15 cellular contexts compared by ENCODE assay signal in the genomic region with DNA sequence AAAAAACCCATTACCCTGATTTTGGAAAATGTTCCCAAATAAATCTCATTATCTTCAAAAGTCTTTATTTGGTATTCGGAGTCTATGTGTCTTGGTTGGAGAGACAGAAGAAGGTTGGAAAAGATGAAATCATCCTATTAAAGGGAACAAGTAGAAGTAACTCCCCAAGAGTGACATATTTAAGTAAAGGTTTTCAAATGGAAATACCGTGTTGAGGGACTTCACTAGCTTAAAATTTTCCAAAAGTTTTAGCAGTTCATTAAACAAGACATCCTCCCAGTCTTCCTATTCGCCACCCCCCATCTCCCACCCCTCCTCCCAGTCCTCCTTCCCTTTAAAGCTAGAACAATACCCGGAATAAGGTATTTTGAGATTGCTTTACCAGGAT.
DNase-seq lines count a peak whose midpoint lies in the region; ATAC-seq and TF ChIP-seq lines count a peak whose summit lies in the region.
"Had no signal": no experiment of that assay in that cellular context is flagged by ENCODE, and none has a peak within 500 bp of the region (broad histone marks: within the 10 kb centered on the region; RNA-seq: fewer than 3 reads in every experiment).

No MANE protein-coding gene starts in this region.

- POLR2A ChIA-PET in activated CD4-positive, alpha-beta memory T cell treated with anti-CD3 and anti-CD28 coated beads, Interleukin-2, amount 10 ng/mL, durations not matched to agents 7 days and 5 days (lab: Charles Lee), result interaction anchor here (8.1 kb wide), 1 partner anchor 12 kb away, joined by 113 read pairs; no protein-coding TSS in a partner anchor
- POLR2A ChIA-PET in activated CD4-positive, alpha-beta memory T cell treated with anti-CD3 and anti-CD28 coated beads for 36 hours (lab: Charles Lee), result no interaction called here

- H3K27me3 ChIP-seq in Karpas-422 (ENCODE audit: low read length), result no peaks in the 10 kb centered on the region
- H3K27me3 ChIP-seq in neuron (ENCODE audit: insufficient read depth, low read length), result no peaks in the 10 kb centered on the region
- H3K27me3 ChIP-seq in vagina, result no peaks in the 10 kb centered on the region
- H3K27me3 ChIP-seq: upper lobe of left lung had no signal

- peaks cover 11% of the 10 kb centered on the region for H3K27me3 Mint-ChIP-seq in activated CD4-positive, alpha-beta memory T cell treated with anti-CD3 and anti-CD28 coated beads, Interleukin-2, amount 10 ng/mL, durations not matched to agents 7 days and 5 days
- H3K27me3 Mint-ChIP-seq in activated CD4-positive, alpha-beta memory T cell treated with anti-CD3 and anti-CD28 coated beads for 36 hours, result peaks cover 16% of the 10 kb centered on the region
- peaks cover 2% of the 10 kb centered on the region for H3K27me3 Mint-ChIP-seq in endothelial cell (ENCODE audit: unreplicated experiment)

- CTCF ChIA-PET in activated CD4-positive, alpha-beta memory T cell treated with anti-CD3 and anti-CD28 coated beads, Interleukin-2, amount 10 ng/mL, durations not matched to agents 7 days and 5 days (lab: Charles Lee), result interaction anchor here (0.9 to 1.3 kb wide), 2 partner anchors 11 to 80 kb away, joined by 3 to 4 read pairs; no protein-coding TSS in a partner anchor
- CTCF ChIA-PET in activated CD4-positive, alpha-beta memory T cell treated with anti-CD3 and anti-CD28 coated beads for 36 hours (lab: Charles Lee), result interaction anchor here (0.6 to 1.3 kb wide), 2 partner anchors 10 to 147 kb away, joined by 3 read pairs; no protein-coding TSS in a partner anchor

- H3K36me3 Mint-ChIP-seq in activated CD4-positive, alpha-beta memory T cell treated with anti-CD3 and anti-CD28 coated beads, Interleukin-2, amount 10 ng/mL, durations not matched to agents 7 days and 5 days (ENCODE audit: low read depth), result peaks cover 29% of the 10 kb centered on the region
- peaks cover 7% of the 10 kb centered on the region for H3K36me3 Mint-ChIP-seq in activated CD4-positive, alpha-beta memory T cell treated with anti-CD3 and anti-CD28 coated beads for 36 hours
- H3K36me3 Mint-ChIP-seq in endothelial cell (ENCODE audit: low read depth, unreplicated experiment), result peaks cover 11% of the 10 kb centered on the region

- no peak for TF ChIP-seq POLR2A in vagina (IDR thresholded peaks at IDR 0.05)

- H3K4me3 ChIP-seq in Karpas-422 (ENCODE audit: low read length) (peak overlapping the region; percentile 51; the same call in 1 of the 2 replicates), neuron (ENCODE audit: low read length) (peak overlapping the region; percentile 84), vagina (no peak overlapping the region)
- H3K4me3 ChIP-seq: K562 had no signal

- no peak overlapping the region for H3K9ac ChIP-seq in Karpas-422 (ENCODE audit: low read length)

- no peak for DNase-seq in activated CD4-positive, alpha-beta memory T cell treated with anti-CD3 and anti-CD28 coated beads, Interleukin-2, amount 10 ng/mL, durations not matched to agents 7 days and 5 days
- no peak for DNase-seq in activated CD4-positive, alpha-beta memory T cell treated with anti-CD3 and anti-CD28 coated beads for 36 hours
- DNase-seq in Karpas-422 (no peak), endothelial cell (ENCODE audit: low spot score) (no peak), vagina (ENCODE audit: extremely low spot score in 2 of 2) (no peak)
- DNase-seq: amygdala, DMS 273 treated with DMSO at 0.1 percent for 48 hours, NCI-H1694 treated with DMSO at 0.1 percent for 48 hours, NCI-H526, upper lobe of left lung had no signal

- no peaks in the 10 kb centered on the region for H3K9me3 Mint-ChIP-seq in activated CD4-positive, alpha-beta memory T cell treated with anti-CD3 and anti-CD28 coated beads, Interleukin-2, amount 10 ng/mL, durations not matched to agents 7 days and 5 days
- H3K9me3 Mint-ChIP-seq in activated CD4-positive, alpha-beta memory T cell treated with anti-CD3 and anti-CD28 coated beads for 36 hours, result no peaks in the 10 kb centered on the region
- no peaks in the 10 kb centered on the region for H3K9me3 Mint-ChIP-seq in endothelial cell (ENCODE audit: unreplicated experiment)
- H3K9me3 Mint-ChIP-seq: dendritic cell treated with granulocyte-macrophage colony-stimulating factor and Interleukin-4, amounts not matched to agents 40 ng/mL and 50 ng/mL, for 4 days had no signal

- peak overlapping the region; percentile 92 for H3K27ac Mint-ChIP-seq in activated CD4-positive, alpha-beta memory T cell treated with anti-CD3 and anti-CD28 coated beads, Interleukin-2, amount 10 ng/mL, durations not matched to agents 7 days and 5 days
- H3K27ac Mint-ChIP-seq in activated CD4-positive, alpha-beta memory T cell treated with anti-CD3 and anti-CD28 coated beads for 36 hours, result no peak overlapping the region
- peak overlapping the region; percentile 98 for H3K27ac Mint-ChIP-seq in endothelial cell (ENCODE audit: unreplicated experiment)
- H3K27ac Mint-ChIP-seq: dendritic cell treated with granulocyte-macrophage colony-stimulating factor and Interleukin-4, amounts not matched to agents 40 ng/mL and 50 ng/mL, for 4 days had no signal

- H3K4me3 Mint-ChIP-seq in activated CD4-positive, alpha-beta memory T cell treated with anti-CD3 and anti-CD28 coated beads, Interleukin-2, amount 10 ng/mL, durations not matched to agents 7 days and 5 days, result peak overlapping the region; percentile 91
- H3K4me3 Mint-ChIP-seq in activated CD4-positive, alpha-beta memory T cell treated with anti-CD3 and anti-CD28 coated beads for 36 hours, result no peak overlapping the region
- H3K4me3 Mint-ChIP-seq in endothelial cell (ENCODE audit: unreplicated experiment), result peak overlapping the region; percentile 94

- no peak for ATAC-seq in HG03342 (IDR thresholded peaks at IDR 0.05; ENCODE audit: unreplicated experiment)
- ATAC-seq in GM19397 (IDR thresholded peaks at IDR 0.05; ENCODE audit: unreplicated experiment), result no peak
- ATAC-seq: K562 had no signal

- H2AFZ ChIP-seq in Karpas-422 (ENCODE audit: low read length) (no peak overlapping the region; the same call in 1 of the 2 replicates), neuron (ENCODE audit: low read depth, low read length) (no peak overlapping the region)

- H3K36me3 ChIP-seq in Karpas-422 (ENCODE audit: insufficient read depth, low read length) (no peaks in the 10 kb centered on the region), neuron (ENCODE audit: insufficient read depth, low read length) (peaks cover 18% of the 10 kb centered on the region), vagina (no peaks in the 10 kb centered on the region)
- H3K36me3 ChIP-seq: upper lobe of left lung had no signal

- H3K9me3 ChIP-seq in Karpas-422 (ENCODE audit: low read length) (no peaks in the 10 kb centered on the region), neuron (ENCODE audit: low read length) (no peaks in the 10 kb centered on the region), vagina (no peaks in the 10 kb centered on the region)
- H3K9me3 ChIP-seq: upper lobe of left lung had no signal

- no peaks in the 10 kb centered on the region for H3K79me2 ChIP-seq in Karpas-422 (ENCODE audit: low read length)

- H3K4me1 Mint-ChIP-seq in activated CD4-positive, alpha-beta memory T cell treated with anti-CD3 and anti-CD28 coated beads, Interleukin-2, amount 10 ng/mL, durations not matched to agents 7 days and 5 days, result peaks cover 27% of the 10 kb centered on the region
- H3K4me1 Mint-ChIP-seq in activated CD4-positive, alpha-beta memory T cell treated with anti-CD3 and anti-CD28 coated beads for 36 hours (ENCODE audit: low read depth), result peaks cover 11% of the 10 kb centered on the region
- H3K4me1 Mint-ChIP-seq in endothelial cell (ENCODE audit: unreplicated experiment), result peaks cover 16% of the 10 kb centered on the region

- no peaks in the 10 kb centered on the region for H4K20me1 ChIP-seq in Karpas-422 (ENCODE audit: insufficient read depth, low read depth, low read length)

- no peaks in the 10 kb centered on the region for H3K9me2 ChIP-seq in Karpas-422 (replicated peaks; ENCODE audit: insufficient read depth, low read length)

- no peak overlapping the region for H3K27ac ChIP-seq in Karpas-422 (ENCODE audit: low read length)
- H3K27ac ChIP-seq in vagina, result no peak overlapping the region
- H3K27ac ChIP-seq: upper lobe of left lung had no signal

- intact Hi-C loops in activated CD4-positive, alpha-beta memory T cell treated with anti-CD3 and anti-CD28 coated beads for 36 hours (cut with micrococcal nuclease), result loop anchor here (10.0 kb wide), 1 partner anchor 249 kb away; no protein-coding TSS in a partner anchor
- intact Hi-C loops in vagina (cut with DNase I), result no loop called here

- TF ChIP-seq CTCF in endothelial cell (IDR thresholded peaks at IDR 0.05; ENCODE audit: unreplicated experiment) (no peak), vagina (IDR thresholded peaks at IDR 0.05) (no peak)

- H3K4me1 ChIP-seq in Karpas-422 (ENCODE audit: low read length) (no peaks in the 10 kb centered on the region), neuron (ENCODE audit: insufficient read depth, low read length) (peaks cover 35% of the 10 kb centered on the region), vagina (no peaks in the 10 kb centered on the region)

- peak overlapping the region; percentile 53 for H3K4me2 ChIP-seq in Karpas-422 (ENCODE audit: low read depth, low read length, poor library complexity, severe bottlenecking)

Comparison
In these comparisons a context has a peak if more than half of its experiments do, and no peak if none do; other contexts are left out.
1. H3K4me3 ChIP-seq: peak in Karpas-422 (single experiment) and neuron (single experiment); none in vagina (0 of 2).